28 cellular contexts compared by ENCODE assay signal in genomic region chrX:47098746-47099145, GRCh38. TPM values are rescaled to one million over a fixed set of nuclear protein-coding genes. Genes with fewer than 3 reads are reported as not detected.
"Had no signal": no experiment of that assay in that cellular context is flagged by ENCODE, and none has a peak within 500 bp of the region (broad histone marks: within the 10 kb centered on the region; RNA-seq: fewer than 3 reads in every experiment).

No MANE protein-coding gene starts in this region.

- H3K36me3 ChIP-seq: adrenal gland, brain microvascular endothelial cell, gastrocnemius medialis, right atrium auricular region, spleen, transverse colon had no signal

- H3K27ac ChIP-seq: adrenal gland, brain microvascular endothelial cell, coronary artery, gastrocnemius medialis, hepatocyte, parathyroid adenoma, right atrium auricular region, spleen, testis, transverse colon had no signal

- H3K4me3 ChIP-seq: adrenal gland, coronary artery, dorsolateral prefrontal cortex, gastrocnemius medialis, hepatocyte, right atrium auricular region, spleen, testis, transverse colon had no signal

- DNase-seq: activated CD4-positive, alpha-beta T cell treated with anti-CD3 and anti-CD28 coated beads for 4 hours; activated CD4-positive, alpha-beta T cell treated with anti-CD3 and anti-CD28 coated beads, Interleukin-2, amount 50 U/mL, for 48 hours; activated CD4-positive, CD25-positive, alpha-beta regulatory T cell; activated CD8-positive, alpha-beta memory T cell treated with anti-CD3 and anti-CD28 coated beads for 24 hours; activated effector memory CD4-positive, alpha-beta T cell treated with Interleukin-2 at 50 U/mL for 16 hours; activated naive CD4-positive, alpha-beta T cell treated with Interleukin-2 at 50 U/mL for 16 hours; adrenal gland; brain microvascular endothelial cell; dorsolateral prefrontal cortex; effector memory CD4-positive, alpha-beta T cell; erythroblast; gastrocnemius medialis; glutamatergic neuron; left colon; midbrain; naive thymus-derived CD8-positive, alpha-beta T cell; nucleus accumbens; spleen; stimulated activated naive CD4-positive, alpha-beta T cell; T-helper 1 cell; testis; transverse colon had no signal

- ATAC-seq: gastrocnemius medialis; left colon; naive thymus-derived CD8-positive, alpha-beta T cell had no signal

- FAIRE-seq: keratinocyte had no signal

- H3K4me2 ChIP-seq: hepatocyte had no signal

- H2AFZ ChIP-seq: hepatocyte, parathyroid adenoma had no signal

- H3K9ac ChIP-seq: parathyroid adenoma had no signal

- H3K9me3 ChIP-seq: adrenal gland, gastrocnemius medialis, spleen, testis, transverse colon had no signal

- H3K4me1 ChIP-seq: adrenal gland, gastrocnemius medialis, parathyroid adenoma, right atrium auricular region, spleen, testis, transverse colon had no signal

- H3K79me2 ChIP-seq: hepatocyte, parathyroid adenoma had no signal

- H3K27me3 ChIP-seq: brain microvascular endothelial cell, hepatocyte, right atrium auricular region, testis, transverse colon had no signal

RNA-seq across cellular contexts. Expression of gene RGN, which starts 20.5 kb away (rescaled TPM):
- total RNA-seq: astrocyte; naive thymus-derived CD8-positive, alpha-beta T cell had no signal
- polyA plus RNA-seq: keratinocyte; naive thymus-derived CD8-positive, alpha-beta T cell had no signal
